ENCODE assay signal across 8 cellular contexts in genomic region chr9:114386361-114386885, GRCh38. TPM values are rescaled to one million over a fixed set of nuclear protein-coding genes. Genes with fewer than 3 reads are reported as not detected.
DNase-seq lines count a peak whose midpoint lies in the region; ATAC-seq, FAIRE-seq and TF ChIP-seq lines count a peak whose summit lies in the region.

No MANE protein-coding gene starts in this region.

- H3K23me2 ChIP-seq in H1 (ENCODE audit: low read depth, low read length): no peaks in the 10 kb centered on the region

- ATAC-seq in HG03039 (IDR thresholded peaks at IDR 0.05; ENCODE audit: unreplicated experiment): no peak

- no peak overlapping the region for H2BK120ac ChIP-seq in H1 (replicated peaks; ENCODE audit: low read depth, low read length)

- H3K9me3 Mint-ChIP-seq in CD14-positive monocyte: peaks cover 0 to 3% (median 0%) of the 10 kb centered on the region in 7 donors

- peaks cover 3% of the 10 kb centered on the region; the same call in 1 of the 2 replicates for H3K79me1 ChIP-seq in H1 (ENCODE audit: low read depth, low read length)

- WGBS in H1 (ENCODE audit: extremely low coverage in 1 of 2, insufficient coverage in 1 of 2, insufficient read length in 1 of 2, insufficient replicate concordance in 2 of 2, low coverage in 1 of 2, low lambda C conversion rate in 2 of 2, missing lambda C conversion rate in 1 of 2), 2 experiments: 59% methylated on average over 9 of the region's 10 CpGs; no CpG with 5 or more reads in 1 of the 2 experiments

- no peak overlapping the region for H3K23ac ChIP-seq in H1 (ENCODE audit: insufficient read length)

- TF ChIP-seq POLR2A in H1 (IDR thresholded peaks at IDR 0.05; ENCODE audit: control extremely low read depth in 1 of 2, low read depth in 2 of 2, low read length in 2 of 2): no peak

- H3K36me3 ChIP-seq in NT2/D1 (ENCODE audit: insufficient read depth, insufficient read length, low read length) (no peaks in the 10 kb centered on the region), H1 (ENCODE audit: control insufficient read depth in 2 of 4, insufficient read depth in 4 of 4, low read length in 3 of 4) (no peaks in the 10 kb centered on the region; a peak in 1 of 8 replicates), neural cell (ENCODE audit: insufficient read depth, low read length) (no peaks in the 10 kb centered on the region)

- peak overlapping the region; percentile 96 to 100 (median 99) for H3K27ac Mint-ChIP-seq in CD14-positive monocyte

- no peak overlapping the region for H3K56ac ChIP-seq in H1 (replicated peaks; ENCODE audit: insufficient read length, low read depth, low read length)

- TF ChIP-seq RAD21 in H1 (IDR thresholded peaks at IDR 0.05 in 1 of 2, conservative IDR thresholded peaks at IDR 0.05 in 1 of 2; ENCODE audit: low read depth in 2 of 2, low read length in 2 of 2) (no peak), neural cell (conservative IDR thresholded peaks at IDR 0.05) (no peak)

- H3K79me2 ChIP-seq in H1 (ENCODE audit: control insufficient read depth in 1 of 2, insufficient read depth in 2 of 2, low read length in 2 of 2) (peaks cover 0 to 2% of the 10 kb centered on the region in 2 experiments; a peak in 1 of 4 replicates), neural cell (replicated peaks; ENCODE audit: insufficient read depth, low read length) (no peaks in the 10 kb centered on the region)

- H3K4me3 Mint-ChIP-seq in CD14-positive monocyte: peak overlapping the region; percentile 97 to 98

- no peaks in the 10 kb centered on the region for H3K9me2 ChIP-seq in neural cell (ENCODE audit: insufficient read depth, low read length)

- H3K27ac ChIP-seq in H1 (ENCODE audit: low read depth, low read length): no peak overlapping the region
- H3K27ac ChIP-seq in neural cell (ENCODE audit: low read length): no peak overlapping the region

- no peak overlapping the region for H3K14ac ChIP-seq in H1 (ENCODE audit: insufficient read length)

- H4K5ac ChIP-seq in H1 (ENCODE audit: insufficient read length, low read depth, low read length): no peak overlapping the region

- H3K4me1 Mint-ChIP-seq in CD14-positive monocyte: peaks cover 79% of the 10 kb centered on the region

- H2BK12ac ChIP-seq in H1 (ENCODE audit: low read depth, low read length): no peak overlapping the region; the same call in 1 of the 2 replicates

- H3K9ac ChIP-seq in NT2/D1 (ENCODE audit: insufficient read length, low read depth): peak overlapping the region; percentile 75
- H3K9ac ChIP-seq in H1 (replicated peaks in 1 of 4; ENCODE audit: extremely low read depth in 1 of 4, low read depth in 3 of 4, low read length in 3 of 4): no peak overlapping the region
- no peak overlapping the region for H3K9ac ChIP-seq in neural cell (ENCODE audit: low read length)

- no peak overlapping the region for H2BK20ac ChIP-seq in H1 (ENCODE audit: low read length)

- no peak overlapping the region; the same call in 1 of the 2 replicates for H2AK5ac ChIP-seq in H1 (ENCODE audit: low read depth, low read length)

- H3K4me2 ChIP-seq in H1 (ENCODE audit: insufficient read depth in 1 of 2, low read depth in 2 of 2, low read length in 2 of 2) (peak overlapping the region; percentile 43 to 56; a peak in 3 of 4 replicates), neural cell (ENCODE audit: low read length) (peak overlapping the region; percentile 57)

- H2AFZ ChIP-seq in H1 (ENCODE audit: low read length) (no peak overlapping the region), neural cell (ENCODE audit: low read depth, low read length) (no peak overlapping the region)

- no peak for FAIRE-seq in H1 (lab: Jason Lieb, UNC)

- H4K91ac ChIP-seq in H1 (replicated peaks; ENCODE audit: insufficient read length, low read length): peak overlapping the region; percentile 45

- no peaks in the 10 kb centered on the region for H3K27me3 Mint-ChIP-seq in CD14-positive monocyte (ENCODE audit: low read depth in 3 of 3)

- H3K4me3 ChIP-seq in NT2/D1 (ENCODE audit: insufficient read length, low read depth) (no peak overlapping the region), H1 (ENCODE audit: extremely low read depth in 1 of 4, insufficient read depth in 2 of 4, low read depth in 3 of 4, low read length in 4 of 4) (peak overlapping the region in 1 of 4 experiments; percentile 46; a peak in 1 of 8 replicates), neural cell (ENCODE audit: low read length) (peak overlapping the region; percentile 65)

- POLR2A ChIA-PET in H1 (lab: Charles Lee; ENCODE audit: partially characterized antibody): interaction anchor here (1.0 to 10.9 kb wide), 7 partner anchors 9 to 293 kb away, joined by 3 to 67 read pairs (median 5); no protein-coding TSS in a partner anchor

- no peak overlapping the region for H2BK5ac ChIP-seq in H1 (ENCODE audit: low read depth, low read length)

- H3K9me3 ChIP-seq in NT2/D1 (ENCODE audit: insufficient read depth, low read length): no peaks in the 10 kb centered on the region
- no peaks in the 10 kb centered on the region for H3K9me3 ChIP-seq in H1 (ENCODE audit: insufficient read depth in 2 of 2, low read depth in 1 of 2, low read length in 1 of 2)
- H3K9me3 ChIP-seq in neural cell (ENCODE audit: low read length): no peaks in the 10 kb centered on the region

- peak overlapping the region; percentile 58 for H3K4ac ChIP-seq in H1 (replicated peaks; ENCODE audit: insufficient read length, low read depth, low read length)

- TF ChIP-seq CTCF in CD14-positive monocyte (IDR thresholded peaks at IDR 0.05): no peak
- no peak for TF ChIP-seq CTCF in H1 (IDR thresholded peaks at IDR 0.05; ENCODE audit: control extremely low read depth in 1 of 3, insufficient read depth in 1 of 3, low read depth in 1 of 3, low read length in 3 of 3)
- no peak for TF ChIP-seq CTCF in neural cell (IDR thresholded peaks at IDR 0.05; ENCODE audit: poor library complexity, severe bottlenecking)

- intact Hi-C loops in CD14-positive monocyte (cut with micrococcal nuclease): loop anchor here (2.0 to 5.0 kb wide), 3 partner anchors 14 to 39 kb away; no protein-coding TSS in a partner anchor

- H3K27me3 ChIP-seq in NT2/D1 (ENCODE audit: insufficient read depth, insufficient read length) (no peaks in the 10 kb centered on the region), H1 (replicated peaks in 1 of 4; ENCODE audit: control insufficient read depth in 3 of 4, extremely low read depth in 1 of 4, insufficient read depth in 3 of 4, low read length in 3 of 4) (no peaks in the 10 kb centered on the region; a peak in 1 of 7 replicates), neural cell (ENCODE audit: insufficient read depth, low read depth, low read length) (no peaks in the 10 kb centered on the region)

- DNase-seq in CD14-positive monocyte (ENCODE audit: low spot score) (no peak), NT2/D1 (ENCODE audit: low read depth, low spot score) (no peak), H1 (ENCODE audit: low read depth in 1 of 2, low spot score in 2 of 2) (no peak), MV-4-11 (lab: John Stamatoyannopoulos, UW) (no peak), ecto neural progenitor cell (ENCODE audit: low spot score) (no peak), hepatic stellate cell (ENCODE audit: low spot score) (no peak)

- no peaks in the 10 kb centered on the region for H4K20me1 ChIP-seq in H1 (replicated peaks in 1 of 2; ENCODE audit: control insufficient read depth in 1 of 2, insufficient read depth in 2 of 2, low read length in 2 of 2)
- no peaks in the 10 kb centered on the region for H4K20me1 ChIP-seq in neural cell (ENCODE audit: insufficient read depth)

- H4K8ac ChIP-seq in H1 (ENCODE audit: extremely low read depth, insufficient read depth, low read length): no peak overlapping the region

- CTCF ChIA-PET in H1 (lab: Charles Lee; ENCODE audit: partially characterized antibody): interaction anchor here (0.7 to 3.9 kb wide), 12 partner anchors 9 to 266 kb away, joined by 3 to 9 read pairs (median 3); partner anchors contain the start of gene ATP6V1G1

- no peaks in the 10 kb centered on the region for H3F3A ChIP-seq in neural cell (ENCODE audit: insufficient read depth, low read length, poor library complexity, severe bottlenecking)

- H2BK15ac ChIP-seq in H1 (ENCODE audit: low read length): peak overlapping the region; percentile 32; the same call in 1 of the 2 replicates

- H3K36me3 Mint-ChIP-seq in CD14-positive monocyte: peaks cover 39 to 72% of the 10 kb centered on the region in 2 donors

- no peak overlapping the region for H3K18ac ChIP-seq in H1 (ENCODE audit: extremely low read depth, low read length)

- H3K4me1 ChIP-seq in NT2/D1 (ENCODE audit: insufficient read depth, insufficient read length) (peaks cover 38% of the 10 kb centered on the region), H1 (replicated peaks in 1 of 4; ENCODE audit: control insufficient read depth in 3 of 4, insufficient read depth in 4 of 4, low read length in 3 of 4) (peaks cover 19 to 55% (median 37%) of the 10 kb centered on the region in 4 experiments)

- TF ChIP-seq EP300 in H1 (IDR thresholded peaks at IDR 0.05; ENCODE audit: borderline replicate concordance in 1 of 2, low read depth in 2 of 2, low read length in 2 of 2) (no peak), neural cell (conservative IDR thresholded peaks at IDR 0.05; ENCODE audit: poor library complexity, severe bottlenecking) (no peak)

RNA-seq across cellular contexts. Expression of gene AKNA, which starts 1.4 kb away (rescaled TPM):
- 1 to 10 TPM; 3.3 to 7.3 TPM for polyA plus RNA-seq in CD14-positive monocyte
- 25.9 and 27.4 TPM in 2 replicates for total RNA-seq in H1 (2021; fragmentation: NEBNext Ultra II Directional; extraction: Animal tissue kit (Norgen Biotek cat#: 25700))
- polyA plus RNA-seq in H1 (2011; rRNA removed): 21.0 and 28.3 TPM in 2 replicates
- 18.3 TPM for polyA plus RNA-seq in H1 (2011; cell fraction: cytosol; rRNA removed)
- polyA plus RNA-seq in H1 (2011; cell fraction: nucleus; rRNA removed): 62.7 TPM
- polyA plus RNA-seq in H1 (2012, experiment 1 of 2): 16.3 to 28.1 TPM (median 25.3 TPM) in 4 replicates
- polyA plus RNA-seq in H1 (2012, experiment 2 of 2): 16.4 TPM
- 16.0 TPM for polyA plus RNA-seq in H1 (2013, experiment 1 of 2)
- 15.2 TPM for polyA plus RNA-seq in H1 (2013, experiment 2 of 2)
- 21.8 and 26.9 TPM in 2 replicates for polyA minus RNA-seq in H1 (2011; rRNA and poly(A)+ RNA removed)
- polyA minus RNA-seq in H1 (2011; cell fraction: cytosol; rRNA and poly(A)+ RNA removed): 32.5 TPM
- polyA minus RNA-seq in H1 (2011; cell fraction: nucleus; rRNA and poly(A)+ RNA removed): 36.8 TPM
- polyA plus RNA-seq in neural cell: 1.2 and 1.8 TPM in 2 replicates
- polyA minus RNA-seq in neural cell: 6.8 TPM in 2 replicates

RNA-seq across cellular contexts. Expression of gene ORM2, which starts 56.8 kb away (rescaled TPM):
- polyA plus RNA-seq in CD14-positive monocyte (under 1 TPM in 1 of 2 donors, not detected in 1; 0.30 TPM), H1 (2011; rRNA removed) (0.66 and 1.3 TPM in 2 replicates), neural cell (not detected in 2 replicates)
- 0.90 TPM in 1 of 2 replicates, not detected in the other for total RNA-seq in H1 (2021; fragmentation: NEBNext Ultra II Directional; extraction: Animal tissue kit (Norgen Biotek cat#: 25700))
- 1.1 TPM for polyA plus RNA-seq in H1 (2011; cell fraction: cytosol; rRNA removed)
- 0.17 TPM for polyA plus RNA-seq in H1 (2011; cell fraction: nucleus; rRNA removed)
- polyA plus RNA-seq in H1 (2012, experiment 1 of 2): 1.0 to 1.8 TPM (median 1.5 TPM) in 4 replicates
- 0.33 TPM for polyA plus RNA-seq in H1 (2012, experiment 2 of 2)
- polyA plus RNA-seq in H1 (2013, experiment 1 of 2): 0.24 TPM
- polyA plus RNA-seq in H1 (2013, experiment 2 of 2): 0.29 TPM
- 0.51 TPM in 1 of 2 replicates, not detected in the other for polyA minus RNA-seq in H1 (2011; rRNA and poly(A)+ RNA removed)
- polyA minus RNA-seq in H1 (2011; cell fraction: cytosol; rRNA and poly(A)+ RNA removed): not detected
- polyA minus RNA-seq in H1 (2011; cell fraction: nucleus; rRNA and poly(A)+ RNA removed): not detected
- polyA minus RNA-seq in neural cell: not detected in 2 replicates
